ENCODE assay signal across 8 cellular contexts in genomic region chr10:73940634-73941221, GRCh38. TPM values are rescaled to one million over a fixed set of nuclear protein-coding genes. Genes with fewer than 3 reads are reported as not detected.
DNase-seq lines count a peak whose midpoint lies in the region; ATAC-seq and TF ChIP-seq lines count a peak whose summit lies in the region.

No MANE protein-coding gene starts in this region.

- H3K4me1 ChIP-seq in ovary (ENCODE audit: insufficient read depth) (no peaks in the 10 kb centered on the region), thoracic aorta (ENCODE audit: control insufficient read depth in 1 of 2, low read depth in 2 of 2) (peaks cover 6 to 20% of the 10 kb centered on the region in 2 donors)

- intact Hi-C loops in ovary (cut with DNase I), result loop anchor here in 1 of 4 donors (2.0 kb wide), 1 partner anchor 54 kb away; no protein-coding TSS in a partner anchor

- TF ChIP-seq CTCF in ovary (IDR thresholded peaks at IDR 0.05), result peak; percentile 84 to 95 (median 95)
- peak; percentile 96 for TF ChIP-seq CTCF in thoracic aorta (IDR thresholded peaks at IDR 0.05)

- no peak for TF ChIP-seq POLR2A in ovary (IDR thresholded peaks at IDR 0.05)

- TF ChIP-seq EP300 in ovary (IDR thresholded peaks at IDR 0.05), result no peak

- ATAC-seq in HG03460 (IDR thresholded peaks at IDR 0.05; ENCODE audit: unreplicated experiment), result peak; percentile 73
- ATAC-seq in thoracic aorta (ENCODE audit: insufficient number of reproducible peaks, low FRiP score, low read depth), result peak; percentile 84

- 1 to 3% (median 1%) methylated on average over 28 of the region's 28 CpGs for WGBS in ovary, 3 donors

- in situ Hi-C loops in SK-MEL-5 (cut with HindIII; ENCODE audit: low pct_unique_long_range_greater_than_20kb, low sequenced_read_pairs), result no loop called here

- peak; percentile 55 for DNase-seq in SKM-1 treated with dmso at 0.1 percent for 144 hours (lab: John Stamatoyannopoulos, UW; ENCODE audit: unreplicated experiment)
- DNase-seq in SKM-1 (lab: John Stamatoyannopoulos, UW; ENCODE audit: unreplicated experiment), result no peak
- peak; percentile 65 for DNase-seq in SK-MEL-5 (ENCODE audit: low read depth, low spot score)
- DNase-seq in activated naive CD4-positive, alpha-beta T cell treated with Interleukin-2 at 50 U/mL for 16 hours, result peak; percentile 85
- peak; percentile 88 for DNase-seq in germinal center (ENCODE audit: low spot score)
- DNase-seq in ovary, result peak; percentile 82 to 92 (median 86)
- DNase-seq in thoracic aorta (ENCODE audit: low spot score), result peak; percentile 76

- H3K27ac ChIP-seq in ovary (peak overlapping the region in 1 of 2 donors; percentile 28), thoracic aorta (peak overlapping the region; percentile 62 to 70)

- no peaks in the 10 kb centered on the region for H3K36me3 ChIP-seq in ovary
- H3K36me3 ChIP-seq in thoracic aorta, result no peaks in the 10 kb centered on the region

- H3K4me3 ChIP-seq in ovary (no peak overlapping the region), thoracic aorta (peak overlapping the region; percentile 47)

- H3K9me3 ChIP-seq in ovary (no peaks in the 10 kb centered on the region), thoracic aorta (no peaks in the 10 kb centered on the region)

- H3K27me3 ChIP-seq in ovary, result no peaks in the 10 kb centered on the region
- no peaks in the 10 kb centered on the region for H3K27me3 ChIP-seq in thoracic aorta (replicated peaks; ENCODE audit: insufficient read depth)

RNA-seq across cellular contexts. Expression of gene PLAU, which starts 29.8 kb away (rescaled TPM):
- 0.05 TPM in 1 of 2 replicates, not detected in the other for total RNA-seq in SK-MEL-5 (2014; rRNA removed; shearing (Covaris generic))
- not detected in 2 replicates for polyA plus RNA-seq in SK-MEL-5 (2015; cell fraction: cytosol; rRNA removed)
- not detected in 2 replicates for polyA plus RNA-seq in SK-MEL-5 (2015; cell fraction: nucleus; rRNA removed)
- total RNA-seq in ovary (1 to 10 TPM in 4 of 7 donors, under 1 TPM in 3; 0.24 to 7.6 (median 4.6) TPM), thoracic aorta (100 to 1,000 TPM in 1 of 2 donors, 1 to 10 TPM in 1; 8.1 to 100 TPM)
- 10 to 100 TPM in 1 of 2 donors, 1 to 10 TPM in 1; 1.7 to 12.6 TPM for polyA plus RNA-seq in ovary

RNA-seq across cellular contexts. Expression of gene VCL, which starts 57.2 kb away (rescaled TPM):
- total RNA-seq in SK-MEL-5 (2014; rRNA removed; shearing (Covaris generic)), result 26.6 and 30.5 TPM in 2 replicates
- 22.9 and 30.7 TPM in 2 replicates for polyA plus RNA-seq in SK-MEL-5 (2015; cell fraction: cytosol; rRNA removed)
- polyA plus RNA-seq in SK-MEL-5 (2015; cell fraction: nucleus; rRNA removed), result 50.3 and 66.4 TPM in 2 replicates
- 100 to 1,000 TPM in 5 of 7 donors, 10 to 100 TPM in 2; 44.6 to 189 (median 114) TPM for total RNA-seq in ovary
- 100 to 1,000 TPM in 1 of 2 donors, 10 to 100 TPM in 1; 43.3 to 158 TPM for polyA plus RNA-seq in ovary
- total RNA-seq in thoracic aorta, result 100 to 1,000 TPM; 346 to 348 TPM
